12 cellular contexts compared by ENCODE assay signal in genomic region chr9:92295827-92296258, GRCh38. TPM values are rescaled to one million over a fixed set of nuclear protein-coding genes. Genes with fewer than 3 reads are reported as not detected.
DNase-seq lines count a peak whose midpoint lies in the region; ATAC-seq and TF ChIP-seq lines count a peak whose summit lies in the region.
"Had no signal": no experiment of that assay in that cellular context is flagged by ENCODE, and none has a peak within 500 bp of the region (broad histone marks: within the 10 kb centered on the region; RNA-seq: fewer than 3 reads in every experiment).

No MANE protein-coding gene starts in this region.

- intact Hi-C loops in activated T-helper 1 cell treated with anti-CD3 and anti-CD28 coated beads, Interleukin-12 subunit alpha, Interleukin-12 subunit beta, Interleukin-2, Interleukin-4 antibody, amounts not matched to agents 30 ng/mL and 10 ng/mL and 1 ng/mL, durations not matched to agents 14 hours and 24 hours and 36 hours (cut with micrococcal nuclease) = no loop called here

- no peaks in the 10 kb centered on the region for H3K27me3 ChIP-seq in Loucy (ENCODE audit: insufficient read depth, low read length, poor library complexity, severe bottlenecking)
- no peaks in the 10 kb centered on the region for H3K27me3 ChIP-seq in effector memory CD4-positive, alpha-beta T cell (replicated peaks; ENCODE audit: control insufficient read depth, insufficient read depth, low read length, poor library complexity, severe bottlenecking)
- H3K27me3 ChIP-seq: right atrium auricular region had no signal

- peak overlapping the region; percentile 5 for H3K4me2 ChIP-seq in Loucy (ENCODE audit: low read depth, low read length, poor library complexity, severe bottlenecking)

- H3K4me3 ChIP-seq in Loucy (ENCODE audit: low read length, poor library complexity, severe bottlenecking) = no peak overlapping the region
- H3K4me3 ChIP-seq in effector memory CD4-positive, alpha-beta T cell (ENCODE audit: insufficient read depth, low read depth, low read length, poor library complexity, severe bottlenecking) = no peak overlapping the region
- H3K4me3 ChIP-seq: right atrium auricular region had no signal

- peak; percentile 17 for DNase-seq in G401 (ENCODE audit: low spot score)
- DNase-seq in activated T-helper 1 cell treated with anti-CD3 and anti-CD28 coated beads, Interleukin-12 subunit alpha, Interleukin-12 subunit beta, Interleukin-2, Interleukin-4 antibody, amounts not matched to agents 30 ng/mL and 10 ng/mL and 1 ng/mL, durations not matched to agents 14 hours and 24 hours and 36 hours (ENCODE audit: low spot score) = no peak
- no peak for DNase-seq in natural killer cell treated with Interleukin-12 subunit alpha and Interleukin-12 subunit beta and Interleukin-15 and Interleukin-18, amount 100 ng/mL, for 72 hours (ENCODE audit: low spot score)
- DNase-seq in dedifferentiated amniotic fluid mesenchymal stem cell (ENCODE audit: extremely low spot score) = no peak
- DNase-seq in effector memory CD4-positive, alpha-beta T cell = no peak
- no peak for DNase-seq in NOMO-1 treated with DMSO at 0.1 percent for 48 hours (lab: John Stamatoyannopoulos, UW; ENCODE audit: unreplicated experiment)
- DNase-seq: activated CD4-positive, CD25-positive, alpha-beta regulatory T cell treated with anti-CD3 and anti-CD28 coated beads, Interleukin-2, amount 50 U/mL, for 72 hours; amygdala; left colon; NCI-H774 had no signal

- peaks cover 7% of the 10 kb centered on the region; the same call in 1 of the 2 replicates for H3F3A ChIP-seq in Loucy (ENCODE audit: low read depth)

- peak overlapping the region; percentile 98 for H3K4me3 Mint-ChIP-seq in activated T-helper 1 cell treated with anti-CD3 and anti-CD28 coated beads, Interleukin-12 subunit alpha, Interleukin-12 subunit beta, Interleukin-2, Interleukin-4 antibody, amounts not matched to agents 30 ng/mL and 10 ng/mL and 1 ng/mL, durations not matched to agents 14 hours and 24 hours and 36 hours
- H3K4me3 Mint-ChIP-seq in natural killer cell treated with Interleukin-12 subunit alpha and Interleukin-12 subunit beta and Interleukin-15 and Interleukin-18, amount 100 ng/mL, for 72 hours = no peak overlapping the region

- H3K79me2 ChIP-seq in Loucy (ENCODE audit: insufficient read depth, low read length) = peaks cover 39% of the 10 kb centered on the region

- in situ Hi-C loops in G401 (cut with HindIII; ENCODE audit: low sequenced_read_pairs) = no loop called here

- H3K27ac Mint-ChIP-seq in activated T-helper 1 cell treated with anti-CD3 and anti-CD28 coated beads, Interleukin-12 subunit alpha, Interleukin-12 subunit beta, Interleukin-2, Interleukin-4 antibody, amounts not matched to agents 30 ng/mL and 10 ng/mL and 1 ng/mL, durations not matched to agents 14 hours and 24 hours and 36 hours = no peak overlapping the region
- peak overlapping the region; percentile 99 to 100 for H3K27ac Mint-ChIP-seq in natural killer cell treated with Interleukin-12 subunit alpha and Interleukin-12 subunit beta and Interleukin-15 and Interleukin-18, amount 100 ng/mL, for 72 hours

- H3K4me1 ChIP-seq in Loucy (ENCODE audit: insufficient read depth, low read length, poor library complexity, severe bottlenecking) = peaks cover 35% of the 10 kb centered on the region
- H3K4me1 ChIP-seq in effector memory CD4-positive, alpha-beta T cell (ENCODE audit: control insufficient read depth, insufficient read depth, low read length, poor library complexity, severe bottlenecking) = peaks cover 27% of the 10 kb centered on the region

- no peak for TF ChIP-seq CTCF in Loucy (conservative IDR thresholded peaks at IDR 0.05; ENCODE audit: low read length)

- no peaks in the 10 kb centered on the region for H3K9me3 Mint-ChIP-seq in activated T-helper 1 cell treated with anti-CD3 and anti-CD28 coated beads, Interleukin-12 subunit alpha, Interleukin-12 subunit beta, Interleukin-2, Interleukin-4 antibody, amounts not matched to agents 30 ng/mL and 10 ng/mL and 1 ng/mL, durations not matched to agents 14 hours and 24 hours and 36 hours
- H3K9me3 Mint-ChIP-seq in natural killer cell treated with Interleukin-12 subunit alpha and Interleukin-12 subunit beta and Interleukin-15 and Interleukin-18, amount 100 ng/mL, for 72 hours = no peaks in the 10 kb centered on the region

- H3K9me3 ChIP-seq in Loucy (ENCODE audit: insufficient read depth, low read depth, low read length) = no peaks in the 10 kb centered on the region
- no peaks in the 10 kb centered on the region for H3K9me3 ChIP-seq in effector memory CD4-positive, alpha-beta T cell (ENCODE audit: control insufficient read depth, low read length)
- H3K9me3 ChIP-seq: right atrium auricular region had no signal

- H3K4me1 Mint-ChIP-seq in activated T-helper 1 cell treated with anti-CD3 and anti-CD28 coated beads, Interleukin-12 subunit alpha, Interleukin-12 subunit beta, Interleukin-2, Interleukin-4 antibody, amounts not matched to agents 30 ng/mL and 10 ng/mL and 1 ng/mL, durations not matched to agents 14 hours and 24 hours and 36 hours (ENCODE audit: low read depth) = peaks cover 56% of the 10 kb centered on the region
- H3K4me1 Mint-ChIP-seq in natural killer cell treated with Interleukin-12 subunit alpha and Interleukin-12 subunit beta and Interleukin-15 and Interleukin-18, amount 100 ng/mL, for 72 hours (ENCODE audit: low read depth in 2 of 2) = peaks cover 42 to 49% of the 10 kb centered on the region in 2 donors

- peak overlapping the region; percentile 95 for H3K9ac ChIP-seq in Loucy (ENCODE audit: low read depth, low read length, poor library complexity, severe bottlenecking)

- H3K9me2 ChIP-seq in Loucy (replicated peaks; ENCODE audit: low read depth, low read length) = no peaks in the 10 kb centered on the region

- H3K27me3 Mint-ChIP-seq in activated T-helper 1 cell treated with anti-CD3 and anti-CD28 coated beads, Interleukin-12 subunit alpha, Interleukin-12 subunit beta, Interleukin-2, Interleukin-4 antibody, amounts not matched to agents 30 ng/mL and 10 ng/mL and 1 ng/mL, durations not matched to agents 14 hours and 24 hours and 36 hours (ENCODE audit: insufficient read depth) = no peaks in the 10 kb centered on the region
- no peaks in the 10 kb centered on the region for H3K27me3 Mint-ChIP-seq in natural killer cell treated with Interleukin-12 subunit alpha and Interleukin-12 subunit beta and Interleukin-15 and Interleukin-18, amount 100 ng/mL, for 72 hours

- peaks cover 17% of the 10 kb centered on the region for H4K20me1 ChIP-seq in Loucy (ENCODE audit: insufficient read depth, low read length, poor library complexity, severe bottlenecking)

- no peak for ATAC-seq in natural killer cell treated with Interleukin-12 subunit alpha and Interleukin-12 subunit beta and Interleukin-15 and Interleukin-18, amount 100 ng/mL, for 72 hours
- ATAC-seq: left colon had no signal

- peaks cover 38% of the 10 kb centered on the region for H3K36me3 ChIP-seq in Loucy (ENCODE audit: insufficient read depth, low read length)
- H3K36me3 ChIP-seq in effector memory CD4-positive, alpha-beta T cell (ENCODE audit: control insufficient read depth, insufficient read depth, low read length) = peaks cover 22% of the 10 kb centered on the region

- H3K36me3 Mint-ChIP-seq in activated T-helper 1 cell treated with anti-CD3 and anti-CD28 coated beads, Interleukin-12 subunit alpha, Interleukin-12 subunit beta, Interleukin-2, Interleukin-4 antibody, amounts not matched to agents 30 ng/mL and 10 ng/mL and 1 ng/mL, durations not matched to agents 14 hours and 24 hours and 36 hours (ENCODE audit: low read depth) = peaks cover 36% of the 10 kb centered on the region
- peaks cover 14% of the 10 kb centered on the region for H3K36me3 Mint-ChIP-seq in natural killer cell treated with Interleukin-12 subunit alpha and Interleukin-12 subunit beta and Interleukin-15 and Interleukin-18, amount 100 ng/mL, for 72 hours

- no peak overlapping the region for H2AFZ ChIP-seq in Loucy (ENCODE audit: low read length)

- no peak overlapping the region for H3K27ac ChIP-seq in effector memory CD4-positive, alpha-beta T cell (ENCODE audit: insufficient read depth, low read length, poor library complexity, severe bottlenecking)
- H3K27ac ChIP-seq: right atrium auricular region had no signal

RNA-seq across cellular contexts. Expression of gene IARS1, which starts 2.3 kb away (rescaled TPM):
- total RNA-seq in G401 (2014; rRNA removed; shearing (Covaris generic)) = 188 and 246 TPM in 2 replicates
- 208 and 217 TPM in 2 replicates for total RNA-seq in activated T-helper 1 cell treated with anti-CD3 and anti-CD28 coated beads, Interleukin-12 subunit alpha, Interleukin-12 subunit beta, Interleukin-2, Interleukin-4 antibody, amounts not matched to agents 30 ng/mL and 10 ng/mL and 1 ng/mL, durations not matched to agents 14 hours and 24 hours and 36 hours
- total RNA-seq in natural killer cell treated with Interleukin-12 subunit alpha and Interleukin-12 subunit beta and Interleukin-15 and Interleukin-18, amount 100 ng/mL, for 72 hours = 100 to 1,000 TPM; 138 to 246 TPM

RNA-seq across cellular contexts. Expression of gene NOL8, which starts 29.3 kb away (rescaled TPM):
- total RNA-seq in G401 (2014; rRNA removed; shearing (Covaris generic)) = 11.4 and 30.3 TPM in 2 replicates
- total RNA-seq in activated T-helper 1 cell treated with anti-CD3 and anti-CD28 coated beads, Interleukin-12 subunit alpha, Interleukin-12 subunit beta, Interleukin-2, Interleukin-4 antibody, amounts not matched to agents 30 ng/mL and 10 ng/mL and 1 ng/mL, durations not matched to agents 14 hours and 24 hours and 36 hours = 84.4 and 95.5 TPM in 2 replicates
- total RNA-seq in natural killer cell treated with Interleukin-12 subunit alpha and Interleukin-12 subunit beta and Interleukin-15 and Interleukin-18, amount 100 ng/mL, for 72 hours = 10 to 100 TPM; 51.1 to 68.7 TPM

RNA-seq across cellular contexts. Expression of gene CENPP, which starts 29.9 kb away (rescaled TPM):
- 2.2 and 19.6 TPM in 2 replicates for total RNA-seq in G401 (2014; rRNA removed; shearing (Covaris generic))
- 24.6 and 26.0 TPM in 2 replicates for total RNA-seq in activated T-helper 1 cell treated with anti-CD3 and anti-CD28 coated beads, Interleukin-12 subunit alpha, Interleukin-12 subunit beta, Interleukin-2, Interleukin-4 antibody, amounts not matched to agents 30 ng/mL and 10 ng/mL and 1 ng/mL, durations not matched to agents 14 hours and 24 hours and 36 hours
- total RNA-seq in natural killer cell treated with Interleukin-12 subunit alpha and Interleukin-12 subunit beta and Interleukin-15 and Interleukin-18, amount 100 ng/mL, for 72 hours = 10 to 100 TPM; 14.7 to 38.8 TPM
